1 cellular context compared by ENCODE assay signal in the genomic region with DNA sequence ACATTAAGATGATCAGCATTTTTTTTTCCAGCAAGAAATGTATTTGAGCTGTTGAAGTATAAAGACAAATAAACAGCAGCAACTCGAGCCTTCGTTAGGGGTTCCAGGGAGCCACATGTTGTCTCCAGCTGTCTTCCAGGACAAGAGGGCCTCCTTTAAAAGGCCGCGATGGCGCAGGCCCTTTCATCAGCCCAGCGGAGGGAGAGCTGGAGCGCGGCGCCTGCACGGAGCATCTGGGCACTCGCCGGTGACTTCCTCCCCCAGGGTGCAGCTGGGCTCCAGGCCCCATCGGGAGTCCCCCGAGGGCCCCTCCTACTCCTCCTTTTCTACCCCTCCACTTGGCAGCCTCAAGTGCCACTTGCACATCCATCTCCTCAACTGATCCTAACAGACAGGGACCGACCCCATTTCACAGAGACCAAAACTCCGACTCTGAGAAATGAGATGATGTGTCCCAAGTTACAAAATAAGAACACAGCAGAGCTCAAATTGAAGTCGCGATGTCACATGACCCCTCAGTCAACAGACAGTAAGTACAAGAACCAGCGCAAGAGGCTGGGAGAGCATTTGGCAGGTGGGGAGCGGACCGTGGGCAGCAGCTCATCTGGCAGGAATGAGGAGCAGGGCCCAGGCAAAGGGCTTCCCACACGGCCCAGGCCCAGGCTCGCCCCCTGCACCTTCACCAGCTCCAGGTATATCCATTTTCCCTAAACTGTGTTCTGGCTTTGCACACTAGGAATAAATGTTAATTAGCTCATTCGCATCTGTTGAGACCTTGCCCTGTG.
TF ChIP-seq lines count a peak whose summit lies in the region.

No MANE protein-coding gene starts in this region.

TF ChIP-seq in H1, 55 proteins besides CTCF, POLR2A, EP300 and RAD21:
- TF ChIP-seq HDAC6 (IDR thresholded peaks at IDR 0.05; ENCODE audit: low read depth, low read length) (no peak), YY1 (IDR thresholded peaks at IDR 0.05; ENCODE audit: low read depth, low read length) (no peak), SRF (IDR thresholded peaks at IDR 0.05; ENCODE audit: low read depth, low read length) (no peak), BRCA1 (IDR thresholded peaks at IDR 0.05; ENCODE audit: low read depth, low read length) (no peak), MAFK (IDR thresholded peaks at IDR 0.05; ENCODE audit: low read depth, low read length) (no peak), POLR2AphosphoS5 (IDR thresholded peaks at IDR 0.05; ENCODE audit: low read depth, low read length) (no peak), NANOG (IDR thresholded peaks at IDR 0.05; ENCODE audit: insufficient read depth, low read depth, low read length, poor library complexity, severe bottlenecking) (no peak), KDM5A (IDR thresholded peaks at IDR 0.05; ENCODE audit: low read length) (no peak), TAF7 (optimal IDR thresholded peaks at IDR 0.05; ENCODE audit: borderline replicate concordance, low read depth, low read length) (no peak), HDAC2 (IDR thresholded peaks at IDR 0.05; ENCODE audit: borderline replicate concordance in 1 of 2, low read depth in 2 of 2, low read length in 2 of 2) (no peak), RNF2 (IDR thresholded peaks at IDR 0.05; ENCODE audit: borderline replicate concordance, low read depth, low read length, missing control alignments, poor library complexity, severe bottlenecking) (no peak), E2F6 (IDR thresholded peaks at IDR 0.05) (no peak), JUND (IDR thresholded peaks at IDR 0.05; ENCODE audit: low read length) (no peak), CHD1 (IDR thresholded peaks at IDR 0.05; ENCODE audit: low read depth, low read length) (no peak), CTBP2 (IDR thresholded peaks at IDR 0.05; ENCODE audit: borderline replicate concordance, insufficient read depth, insufficient read length, low read length) (no peak), SIX5 (IDR thresholded peaks at IDR 0.05; ENCODE audit: low read depth, low read length) (no peak), CEBPB (IDR thresholded peaks at IDR 0.05; ENCODE audit: low read depth, low read length) (no peak)
- TF ChIP-seq, protein P1, sequence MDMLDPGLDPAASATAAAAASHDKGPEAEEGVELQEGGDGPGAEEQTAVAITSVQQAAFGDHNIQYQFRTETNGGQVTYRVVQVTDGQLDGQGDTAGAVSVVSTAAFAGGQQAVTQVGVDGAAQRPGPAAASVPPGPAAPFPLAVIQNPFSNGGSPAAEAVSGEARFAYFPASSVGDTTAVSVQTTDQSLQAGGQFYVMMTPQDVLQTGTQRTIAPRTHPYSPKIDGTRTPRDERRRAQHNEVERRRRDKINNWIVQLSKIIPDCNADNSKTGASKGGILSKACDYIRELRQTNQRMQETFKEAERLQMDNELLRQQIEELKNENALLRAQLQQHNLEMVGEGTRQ (IDR thresholded peaks at IDR 0.05; ENCODE audit: low read length), result no peak
- TF ChIP-seq, protein P2, sequence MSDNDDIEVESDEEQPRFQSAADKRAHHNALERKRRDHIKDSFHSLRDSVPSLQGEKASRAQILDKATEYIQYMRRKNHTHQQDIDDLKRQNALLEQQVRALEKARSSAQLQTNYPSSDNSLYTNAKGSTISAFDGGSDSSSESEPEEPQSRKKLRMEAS (IDR thresholded peaks at IDR 0.05), result no peak
TF ChIP-seq in H1: peak in this region for 0.
